Comparison of ENCODE assay signal across 9 cellular contexts in genomic region chr15:66292261-66293084, GRCh38. TPM values are rescaled to one million over a fixed set of nuclear protein-coding genes. Genes with fewer than 3 reads are reported as not detected.
DNase-seq lines count a peak whose midpoint lies in the region; TF ChIP-seq lines count a peak whose summit lies in the region.
"Had no signal": no experiment of that assay in that cellular context is flagged by ENCODE, and none has a peak within 500 bp of the region (broad histone marks: within the 10 kb centered on the region; RNA-seq: fewer than 3 reads in every experiment).

No MANE protein-coding gene starts in this region.

- no peaks in the 10 kb centered on the region for H3K27me3 Mint-ChIP-seq in endothelial cell (ENCODE audit: unreplicated experiment)

- peaks cover 15% of the 10 kb centered on the region for H3F3A ChIP-seq in DOHH2 (ENCODE audit: control insufficient read depth, insufficient read depth)

- H3K4me1 ChIP-seq in DOHH2 (ENCODE audit: control insufficient read depth, low read length) (peaks cover 60% of the 10 kb centered on the region), OCI-LY3 (ENCODE audit: low read length) (peaks cover 26% of the 10 kb centered on the region), ovary (ENCODE audit: insufficient read depth) (peaks cover 5% of the 10 kb centered on the region)

- H4K20me1 ChIP-seq in DOHH2 (ENCODE audit: control insufficient read depth, insufficient read depth, low read depth, low read length): no peaks in the 10 kb centered on the region
- no peaks in the 10 kb centered on the region for H4K20me1 ChIP-seq in OCI-LY3 (ENCODE audit: insufficient read depth, low read length)

- H3K27ac ChIP-seq in DOHH2 (ENCODE audit: low read depth, low read length): peak overlapping the region; percentile 92
- no peak overlapping the region for H3K27ac ChIP-seq in OCI-LY3 (ENCODE audit: low read length)
- H3K27ac ChIP-seq in ovary: peak overlapping the region; percentile 87 to 95

- peak overlapping the region; percentile 85 for H3K4me3 Mint-ChIP-seq in endothelial cell (ENCODE audit: unreplicated experiment)

- peak overlapping the region; percentile 83 for H3K9ac ChIP-seq in OCI-LY3 (ENCODE audit: low read length)

- H3K36me3 Mint-ChIP-seq in endothelial cell (ENCODE audit: low read depth, unreplicated experiment): no peaks in the 10 kb centered on the region

- DNase-seq in endothelial cell (ENCODE audit: low spot score) (no peak), ovary (no peak), NCI-H2227 (lab: John Stamatoyannopoulos, UW; ENCODE audit: unreplicated experiment) (no peak), Ammon's horn (ENCODE audit: low spot score) (no peak), NCI-H226 (no peak)
- DNase-seq in central memory CD4-positive, alpha-beta T cell: no peak

- peak overlapping the region; percentile 36 for H3K27ac Mint-ChIP-seq in endothelial cell (ENCODE audit: unreplicated experiment)

- 26 to 30% (median 29%) methylated on average over 12 of the region's 12 CpGs for WGBS in ovary, 3 donors

- no peaks in the 10 kb centered on the region for H3K9me3 Mint-ChIP-seq in endothelial cell (ENCODE audit: unreplicated experiment)

- H3K9me3 ChIP-seq in DOHH2 (ENCODE audit: control insufficient read depth, insufficient read depth, low read length) (no peaks in the 10 kb centered on the region), OCI-LY3 (ENCODE audit: insufficient read depth, low read length) (no peaks in the 10 kb centered on the region), ovary (no peaks in the 10 kb centered on the region)

- no peak for TF ChIP-seq POLR2A in ovary (IDR thresholded peaks at IDR 0.05)

- TF ChIP-seq CTCF in DOHH2 (IDR thresholded peaks at IDR 0.05; ENCODE audit: low read depth, low read length, poor library complexity, severe bottlenecking) (no peak), OCI-LY3 (IDR thresholded peaks at IDR 0.05; ENCODE audit: low read depth, low read length) (no peak), endothelial cell (IDR thresholded peaks at IDR 0.05; ENCODE audit: unreplicated experiment) (no peak), ovary (IDR thresholded peaks at IDR 0.05) (no peak)

- H3K36me3 ChIP-seq in DOHH2 (ENCODE audit: control insufficient read depth, low read length) (peaks cover 33% of the 10 kb centered on the region), OCI-LY3 (replicated peaks; ENCODE audit: low read depth, low read length) (peaks cover 7% of the 10 kb centered on the region), ovary (no peaks in the 10 kb centered on the region)

- intact Hi-C loops in ovary (cut with DNase I): loop anchor here in 1 of 4 donors (5.0 kb wide), 1 partner anchor 460 kb away; no protein-coding TSS in a partner anchor

- no peaks in the 10 kb centered on the region for H3K9me2 ChIP-seq in DOHH2 (replicated peaks; ENCODE audit: control insufficient read depth, low read length)

- H3K79me2 ChIP-seq in DOHH2 (ENCODE audit: control insufficient read depth, low read length): peaks cover 57% of the 10 kb centered on the region
- peaks cover 30% of the 10 kb centered on the region for H3K79me2 ChIP-seq in OCI-LY3 (ENCODE audit: low read length)

- H3K4me1 Mint-ChIP-seq in endothelial cell (ENCODE audit: unreplicated experiment): peaks cover 8% of the 10 kb centered on the region

- H3K27me3 ChIP-seq in DOHH2 (ENCODE audit: control insufficient read depth, low read length) (no peaks in the 10 kb centered on the region), OCI-LY3 (ENCODE audit: low read depth, low read length) (no peaks in the 10 kb centered on the region), ovary (no peaks in the 10 kb centered on the region)

- H2AFZ ChIP-seq in OCI-LY3 (ENCODE audit: low read depth, low read length): peak overlapping the region; percentile 96; the same call in 1 of the 2 replicates

- H3K4me2 ChIP-seq in DOHH2 (ENCODE audit: low read length): peak overlapping the region; percentile 98
- peak overlapping the region; percentile 73 for H3K4me2 ChIP-seq in OCI-LY3 (ENCODE audit: low read length)

- no peak for TF ChIP-seq EP300 in ovary (IDR thresholded peaks at IDR 0.05)

- H3K4me3 ChIP-seq in DOHH2 (ENCODE audit: low read length) (peak overlapping the region; percentile 88), OCI-LY3 (ENCODE audit: low read length) (peak overlapping the region; percentile 94), ovary (peak overlapping the region; percentile 65)

RNA-seq across cellular contexts. Expression of gene DIS3L, which starts 0.9 kb away (rescaled TPM):
- total RNA-seq in endothelial cell (ENCODE audit: unreplicated experiment) (13.1 TPM), ovary (10 to 100 TPM; 23.4 to 39.6 (median 31.9) TPM)
- polyA plus RNA-seq in ovary: 10 to 100 TPM; 19.6 to 54.6 TPM

RNA-seq across cellular contexts. Expression of gene MEGF11, which starts 38.9 kb away (rescaled TPM):
- total RNA-seq in endothelial cell (ENCODE audit: unreplicated experiment) (0.77 TPM), ovary (10 to 100 TPM in 1 of 7 donors, 1 to 10 TPM in 1, under 1 TPM in 4, not detected in 1; 0.20 to 11.4 (median 0.65) TPM)
- polyA plus RNA-seq in ovary: under 1 TPM in 1 of 2 donors, not detected in 1; 0.04 TPM
- total RNA-seq: LHCN-M2 had no signal
